In the genomic region with DNA sequence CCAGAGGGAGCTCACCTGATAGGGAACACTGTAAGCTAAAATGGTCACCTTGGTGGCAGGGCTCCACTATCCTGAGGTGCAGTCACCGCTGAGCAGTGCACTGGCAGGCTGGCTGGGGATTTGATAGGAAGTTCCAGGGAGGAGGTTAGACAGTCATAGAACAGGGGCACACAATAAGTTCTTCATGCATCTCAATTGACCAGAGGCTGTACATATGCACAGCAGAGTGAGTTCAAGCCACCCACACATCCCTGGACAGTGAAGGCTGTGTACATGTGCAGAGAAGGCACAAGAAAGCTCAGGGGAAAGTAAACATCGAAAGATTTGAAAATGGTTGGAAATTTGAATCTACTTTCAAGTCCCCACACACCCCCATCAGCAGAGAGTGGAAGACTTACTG, we compare ENCODE assay signal across 2 cellular contexts.
TF ChIP-seq lines count a peak whose summit lies in the region.

No MANE protein-coding gene starts in this region.

TF ChIP-seq in GM12878, 131 proteins besides CTCF, POLR2A, EP300 and RAD21:
- TF ChIP-seq PML (IDR thresholded peaks at IDR 0.05; ENCODE audit: low read length) (no peak), RB1 (IDR thresholded peaks at IDR 0.05; ENCODE audit: borderline replicate concordance) (no peak), E2F4 (IDR thresholded peaks at IDR 0.05; ENCODE audit: low read depth, low read length) (no peak), ZNF592 (IDR thresholded peaks at IDR 0.05) (no peak), NFXL1 (IDR thresholded peaks at IDR 0.05; ENCODE audit: borderline replicate concordance) (no peak)

TF ChIP-seq in K562, 482 proteins besides CTCF, POLR2A, EP300 and RAD21:
- no peak for TF ChIP-seq MITF (IDR thresholded peaks at IDR 0.05)
- TF ChIP-seq NEUROD1 (IDR thresholded peaks at IDR 0.05; ENCODE audit: borderline replicate concordance, low read depth, low read length, partially characterized antibody), result no peak
- peak; percentile 40; the same call in 1 of the 2 replicates for TF ChIP-seq EGR1 (conservative IDR thresholded peaks at IDR 0.05)
- no peak for TF ChIP-seq RFX5 (IDR thresholded peaks at IDR 0.05; ENCODE audit: low read depth, low read length)
